Comparison of ENCODE assay signal across 10 cellular contexts in genomic region chr10:62618576-62619408, GRCh38.
DNase-seq lines count a peak whose midpoint lies in the region; ATAC-seq and TF ChIP-seq lines count a peak whose summit lies in the region.
"Had no signal": no experiment of that assay in that cellular context is flagged by ENCODE, and none has a peak within 500 bp of the region (broad histone marks: within the 10 kb centered on the region; RNA-seq: fewer than 3 reads in every experiment).

No MANE protein-coding gene starts in this region.

- no peak overlapping the region for H3K9ac ChIP-seq in trophoblast cell (ENCODE audit: low read length)

- no CpG with 5 or more reads among the region's 7 CpGs for WGBS in trophoblast cell (ENCODE audit: extremely low coverage, insufficient coverage, insufficient read length)

- H3K4ac ChIP-seq in trophoblast cell (ENCODE audit: low read depth, low read length): no peak overlapping the region

- no peak overlapping the region for H2BK5ac ChIP-seq in trophoblast cell (ENCODE audit: low read depth, low read length, poor library complexity)

- no peak overlapping the region for H4K12ac ChIP-seq in trophoblast cell (ENCODE audit: low read depth, low read length)

- no peak overlapping the region for H3K4me2 ChIP-seq in trophoblast cell (ENCODE audit: low read length)

- no peak overlapping the region for H3K27ac ChIP-seq in trophoblast cell (ENCODE audit: low read depth, low read length)

- no peaks in the 10 kb centered on the region for H3K4me1 ChIP-seq in trophoblast cell (ENCODE audit: control insufficient read depth in 1 of 2, insufficient read depth in 2 of 2, low read length in 2 of 2)

- no peak overlapping the region for H3K23ac ChIP-seq in trophoblast cell (ENCODE audit: low read length)

- H2BK12ac ChIP-seq in trophoblast cell (ENCODE audit: low read length): no peak overlapping the region

- in situ Hi-C loops in astrocyte of the cerebellum (cut with HindIII; ENCODE audit: low sequenced_read_pairs): no loop called here

- DNase-seq in astrocyte of the cerebellum (ENCODE audit: low read depth): peak; percentile 16
- peak; percentile 19 to 37 for DNase-seq in trophoblast cell
- DNase-seq in central memory CD4-positive, alpha-beta T cell: no peak
- no peak for DNase-seq in NCI-H146 (lab: John Stamatoyannopoulos, UW)
- no peak for DNase-seq in dedifferentiated amniotic fluid mesenchymal stem cell (ENCODE audit: extremely low spot score)
- DNase-seq: stimulated activated naive CD4-positive, alpha-beta T cell treated with Interleukin-2 at 50 U/mL for 16 hours had no signal

- no peak overlapping the region for H3K18ac ChIP-seq in trophoblast cell (ENCODE audit: low read length)

- no peaks in the 10 kb centered on the region for H3K79me2 ChIP-seq in trophoblast cell (ENCODE audit: control insufficient read depth, insufficient read depth, low read length, poor library complexity)

- no peak overlapping the region for H2AK5ac ChIP-seq in trophoblast cell (ENCODE audit: low read length)

- no peaks in the 10 kb centered on the region for H3K36me3 ChIP-seq in trophoblast cell (ENCODE audit: control insufficient read depth in 1 of 2, insufficient read depth in 2 of 2, low read length in 2 of 2)

- H3K4me3 ChIP-seq in astrocyte of the cerebellum (ENCODE audit: low read depth, low read length): no peak overlapping the region
- H3K4me3 ChIP-seq in trophoblast cell (ENCODE audit: low read depth, low read length): no peak overlapping the region

- H3K14ac ChIP-seq in trophoblast cell (ENCODE audit: low read length): no peak overlapping the region

- no peak for TF ChIP-seq CTCF in astrocyte of the cerebellum (IDR thresholded peaks at IDR 0.05; ENCODE audit: low read depth, low read length, missing control alignments)

- peak; percentile 73 for ATAC-seq in GM18861 (IDR thresholded peaks at IDR 0.05; ENCODE audit: unreplicated experiment)
- peak; percentile 51 for ATAC-seq in HG03066 (IDR thresholded peaks at IDR 0.05; ENCODE audit: low read depth, unreplicated experiment)
- ATAC-seq in GM21515 (IDR thresholded peaks at IDR 0.05; ENCODE audit: unreplicated experiment): no peak
- ATAC-seq: Panc1 had no signal

- no peaks in the 10 kb centered on the region for H3K27me3 ChIP-seq in trophoblast cell (ENCODE audit: insufficient read depth, low read length)

- H2BK120ac ChIP-seq in trophoblast cell (ENCODE audit: insufficient read depth, low read length, poor library complexity): no peak overlapping the region

- H3K9me3 ChIP-seq in trophoblast cell (ENCODE audit: insufficient read depth, low read depth, low read length): no peaks in the 10 kb centered on the region

- no peaks in the 10 kb centered on the region for H3K79me1 ChIP-seq in trophoblast cell (ENCODE audit: low read length)

- H2AFZ ChIP-seq in trophoblast cell (ENCODE audit: insufficient read depth, low read length, poor library complexity): no peak overlapping the region

- H4K8ac ChIP-seq in trophoblast cell (ENCODE audit: low read depth, low read length): no peak overlapping the region

- no peak overlapping the region for H4K91ac ChIP-seq in trophoblast cell (ENCODE audit: low read depth, low read length)

Comparison
In these comparisons a context has a peak if more than half of its experiments do, and no peak if none do; other contexts are left out.
1. DNase-seq: peak in astrocyte of the cerebellum (single experiment) and trophoblast cell (2 of 2); none in central memory CD4-positive, alpha-beta T cell (single experiment), NCI-H146 (single experiment) and dedifferentiated amniotic fluid mesenchymal stem cell (single experiment).